ENCODE assay signal across 8 cellular contexts in the genomic region with DNA sequence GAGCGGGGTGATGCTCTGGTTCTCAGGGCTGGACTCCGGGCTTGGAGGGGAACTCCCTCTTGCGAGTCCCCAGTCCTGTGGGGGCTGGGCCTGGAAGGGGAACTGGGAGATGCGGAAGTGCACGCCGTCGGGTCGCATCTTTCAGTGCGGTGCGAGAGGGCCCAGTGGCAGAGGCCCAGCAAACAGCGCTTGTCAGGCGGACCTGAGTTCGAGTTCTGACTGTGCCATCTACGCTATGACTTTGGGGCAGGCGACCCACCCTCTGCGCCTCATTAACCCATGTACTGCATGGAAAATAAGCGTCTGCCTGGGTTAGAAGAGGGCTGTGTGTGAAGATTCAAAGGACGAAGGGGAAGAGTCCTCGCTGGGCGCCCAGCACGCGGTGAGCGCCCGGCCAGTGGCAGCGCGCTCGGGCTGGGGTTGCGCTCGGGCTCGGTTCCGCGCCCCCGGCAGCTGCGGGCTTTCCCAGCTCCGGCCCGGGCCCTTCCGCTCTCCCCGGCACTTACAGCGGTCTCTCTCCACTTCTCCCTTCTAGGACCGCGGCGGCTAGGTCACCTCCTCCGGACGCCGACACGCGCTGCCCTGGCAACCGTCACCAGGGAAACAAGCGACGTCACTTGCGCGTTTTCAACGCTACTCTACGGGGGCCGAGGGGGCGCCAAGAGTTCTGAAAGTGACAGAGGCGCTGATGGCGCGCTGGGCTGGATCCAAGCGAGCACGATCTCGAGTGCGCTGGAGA.
A peak's percentile ranks its signal among the peaks of the same experiment; 100 is the strongest.
DNase-seq lines count a peak whose midpoint lies in the region; ATAC-seq lines count a peak whose summit lies in the region.

A gene with protein sequence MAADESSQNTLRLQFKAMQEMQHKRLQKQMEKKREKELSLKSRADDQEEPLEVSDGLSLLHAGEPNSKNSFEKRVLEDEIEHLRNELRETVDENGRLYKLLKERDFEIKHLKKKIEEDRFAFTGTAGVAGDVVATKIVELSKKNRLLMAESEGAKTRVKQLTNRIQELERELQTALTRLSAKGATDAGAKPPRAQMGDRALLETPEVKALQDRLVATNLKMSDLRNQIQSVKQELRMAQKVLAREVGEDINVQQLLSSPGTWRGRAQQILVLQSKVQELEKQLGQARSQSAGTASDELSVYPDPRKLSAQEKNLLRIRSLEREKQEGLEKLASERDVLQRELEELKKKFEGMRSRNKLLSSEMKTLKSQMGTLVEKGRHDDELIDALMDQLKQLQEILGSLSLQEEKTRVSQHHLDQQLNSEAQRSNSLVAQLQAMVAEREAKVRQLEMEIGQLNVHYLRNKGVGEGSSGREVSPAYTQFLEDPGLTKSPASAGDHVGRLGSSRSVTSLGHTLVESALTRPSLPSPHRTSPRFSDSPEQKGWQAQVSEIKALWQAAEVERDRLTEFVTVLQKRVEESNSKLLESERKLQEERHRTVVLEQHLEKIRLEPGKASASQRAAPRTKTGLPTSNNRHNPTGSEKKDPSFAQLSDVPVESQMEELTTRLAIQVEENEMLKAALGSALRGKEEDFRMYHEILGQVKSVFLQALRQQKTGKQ (minus strand): TSS at position 584 of the 739 bp plus-strand sequence. CDS start 14,908 bp downstream, outside the sequence.

- ATAC-seq in GM18517 (IDR thresholded peaks at IDR 0.05; ENCODE audit: unreplicated experiment) (peak; percentile 91), HG03045 (IDR thresholded peaks at IDR 0.05; ENCODE audit: unreplicated experiment) (peak; percentile 99)

- peak; percentile 94 for DNase-seq in 8988T
- DNase-seq in NCI-H2227 (lab: John Stamatoyannopoulos, UW; ENCODE audit: unreplicated experiment): peak; percentile 94
- DNase-seq in activated CD4-positive, alpha-beta T cell treated with anti-CD3 and anti-CD28 coated beads for 1 hour: peak; percentile 75
- peak; percentile 91 for DNase-seq in kidney tubule cell (ENCODE audit: low spot score)
- DNase-seq in stimulated activated CD4-positive, alpha-beta T cell treated with anti-CD3 and anti-CD28 coated beads, Interleukin-15, amount 100 ng/mL, for 48 hours (ENCODE audit: low read depth in 2 of 2): peak; percentile 86 to 91

- H3K27ac ChIP-seq in cingulate gyrus (ENCODE audit: low read depth, low read length): peak within 1 kb of the TSS; percentile 10

Comparison
In these comparisons a context has a peak if more than half of its experiments do, and no peak if none do; other contexts are left out.
1. Peak in every context shown above with its lines: DNase-seq, ATAC-seq and H3K27ac ChIP-seq.